Comparison of ENCODE assay signal across 16 cellular contexts in genomic region chr12:25716842-25717241, GRCh38.
DNase-seq lines count a peak whose midpoint lies in the region; ATAC-seq and TF ChIP-seq lines count a peak whose summit lies in the region.
"Had no signal": no experiment of that assay in that cellular context is flagged by ENCODE, and none has a peak within 500 bp of the region (broad histone marks: within the 10 kb centered on the region; RNA-seq: fewer than 3 reads in every experiment).

No MANE protein-coding gene starts in this region.

- no peak overlapping the region for H3K56ac ChIP-seq in IMR-90 (ENCODE audit: extremely low read depth, insufficient read depth, low read length)

- H3K9me3 ChIP-seq in IMR-90 (ENCODE audit: control insufficient read depth, insufficient read depth, low read length) = no peaks in the 10 kb centered on the region

- H3K79me1 ChIP-seq in IMR-90 (ENCODE audit: low read depth in 1 of 2, low read length in 2 of 2) = no peaks in the 10 kb centered on the region

- H2AFZ ChIP-seq in IMR-90 (replicated peaks; ENCODE audit: low read length, poor library complexity) = no peak overlapping the region
- H2AFZ ChIP-seq: PC-9 had no signal

- no peaks in the 10 kb centered on the region for H3K27me3 ChIP-seq in IMR-90 (ENCODE audit: control insufficient read depth, insufficient read depth, low read length)

- H3K27ac ChIP-seq in IMR-90 (ENCODE audit: insufficient read depth, low read length) = no peak overlapping the region
- H3K27ac ChIP-seq: PC-9 had no signal

- no peak for TF ChIP-seq POLR2A in IMR-90 (IDR thresholded peaks at IDR 0.05; ENCODE audit: low read depth, low read length)

- no peak for ATAC-seq in IMR-90 (ENCODE audit: low read depth)

- no peaks in the 10 kb centered on the region for H4K20me1 ChIP-seq in IMR-90 (ENCODE audit: insufficient read depth, low read length)

- in situ Hi-C loops in IMR-90 (cut with MboI; ENCODE audit: low sequenced_read_pairs) = no loop called here

- peak; percentile 50 for DNase-seq in AG08395 (ENCODE audit: low spot score)
- peak; percentile 5 for DNase-seq in Daoy (ENCODE audit: low read depth)
- DNase-seq in IMR-90 = no peak
- peak; percentile 2 for DNase-seq in epithelial cell of esophagus (ENCODE audit: low read depth)
- DNase-seq in NCI-H446 treated with DMSO at 0.1 percent for 48 hours (lab: John Stamatoyannopoulos, UW) = no peak
- DNase-seq in activated effector memory CD4-positive, alpha-beta T cell treated with Interleukin-2 at 50 U/mL for 16 hours = no peak
- no peak for DNase-seq in endothelial cell (ENCODE audit: low spot score)
- DNase-seq in hypothalamus (lab: John Stamatoyannopoulos, UW) = no peak
- DNase-seq: COR-L47, HFFc6, Kasumi-1, NCI-H187, NCI-H2171, NCI-H82, PC-9 had no signal

- no peaks in the 10 kb centered on the region for H3K9me3 Mint-ChIP-seq in endothelial cell (ENCODE audit: unreplicated experiment)
- H3K9me3 Mint-ChIP-seq: HFFc6 had no signal

- H3K4me2 ChIP-seq in IMR-90 (ENCODE audit: low read depth, low read length) = no peak overlapping the region
- H3K4me2 ChIP-seq: PC-9 had no signal

- dilution Hi-C loops in IMR-90 (cut with HindIII; ENCODE audit: low sequenced_read_pairs, unreplicated experiment) = no loop called here

- peak overlapping the region; percentile 49; the same call in 1 of the 2 replicates for H3K18ac ChIP-seq in IMR-90 (ENCODE audit: low read depth, low read length)

- no peak overlapping the region for H4K5ac ChIP-seq in IMR-90 (ENCODE audit: low read depth, low read length)

- no peak overlapping the region; the same call in 1 of the 2 replicates for H2BK20ac ChIP-seq in IMR-90 (ENCODE audit: low read depth, low read length)

- no TSS peak for BruUV-seq in IMR-90 (replicated peaks; lab: Mats Ljungman, UMichigan)

- no peaks in the 10 kb centered on the region for H3K36me3 Mint-ChIP-seq in endothelial cell (ENCODE audit: low read depth, unreplicated experiment)
- H3K36me3 Mint-ChIP-seq: CD14-positive monocyte had no signal

- POLR2A ChIA-PET in IMR-90 (lab: Charles Lee; ENCODE audit: unreplicated experiment) = no interaction called here

- no peak overlapping the region for H3K4me3 Mint-ChIP-seq in endothelial cell (ENCODE audit: unreplicated experiment)
- H3K4me3 Mint-ChIP-seq: CD14-positive monocyte, HFFc6 had no signal

- H2BK120ac ChIP-seq in IMR-90 (ENCODE audit: low read depth, low read length) = no peak overlapping the region

- H4K8ac ChIP-seq in IMR-90 (ENCODE audit: low read depth in 2 of 2, low read length in 2 of 2) = no peak overlapping the region

- CTCF ChIA-PET in IMR-90 (lab: Yijun Ruan, JAX) = no interaction called here

- intact Hi-C loops in IMR-90 (cut with micrococcal nuclease) = no loop called here

- no peak overlapping the region for H3K14ac ChIP-seq in IMR-90 (replicated peaks; ENCODE audit: low read depth, low read length)

- H3K4me1 Mint-ChIP-seq in endothelial cell (ENCODE audit: unreplicated experiment) = peaks cover 3% of the 10 kb centered on the region
- H3K4me1 Mint-ChIP-seq: CD14-positive monocyte had no signal

- H3K23ac ChIP-seq in IMR-90 (ENCODE audit: low read depth, low read length) = no peak overlapping the region

- no peak overlapping the region for H3K4ac ChIP-seq in IMR-90 (ENCODE audit: low read depth, low read length)

- H3K4me1 ChIP-seq in IMR-90 (ENCODE audit: control insufficient read depth, insufficient read depth, low read length) = peaks cover 7% of the 10 kb centered on the region

- H3K9ac ChIP-seq in IMR-90 (ENCODE audit: low read depth, low read length) = no peak overlapping the region

- H3K9me1 ChIP-seq in IMR-90 (ENCODE audit: insufficient read depth, low read length) = no peaks in the 10 kb centered on the region

- H2AK9ac ChIP-seq in IMR-90 (replicated peaks; ENCODE audit: low read depth, low read length, poor library complexity) = no peak overlapping the region

- no peak for TF ChIP-seq CTCF in IMR-90 (conservative IDR thresholded peaks at IDR 0.05; ENCODE audit: low read depth, low read length)
- TF ChIP-seq CTCF in epithelial cell of esophagus (IDR thresholded peaks at IDR 0.05; ENCODE audit: insufficient read depth, low read depth, low read length, missing control alignments) = no peak
- no peak for TF ChIP-seq CTCF in endothelial cell (IDR thresholded peaks at IDR 0.05; ENCODE audit: unreplicated experiment)

- no peak overlapping the region for H4K91ac ChIP-seq in IMR-90 (ENCODE audit: insufficient read depth, low read depth, low read length)

- H2BK15ac ChIP-seq in IMR-90 (ENCODE audit: low read depth, low read length) = no peak overlapping the region

- peaks cover 2% of the 10 kb centered on the region for H3K27me3 Mint-ChIP-seq in endothelial cell (ENCODE audit: unreplicated experiment)

- no peak overlapping the region for H3K27ac Mint-ChIP-seq in endothelial cell (ENCODE audit: unreplicated experiment)
- H3K27ac Mint-ChIP-seq: CD14-positive monocyte, HFFc6 had no signal

- H3K4me3 ChIP-seq in IMR-90 (ENCODE audit: insufficient read depth, low read depth, low read length) (no peak overlapping the region), epithelial cell of esophagus (ENCODE audit: low read length) (no peak overlapping the region)
- H3K4me3 ChIP-seq: PC-9 had no signal

- no peak overlapping the region for H2AK5ac ChIP-seq in IMR-90 (ENCODE audit: low read depth, low read length)

- TF ChIP-seq RAD21 in IMR-90 (IDR thresholded peaks at IDR 0.05; ENCODE audit: low read length) = no peak

- no peak overlapping the region for H2BK5ac ChIP-seq in IMR-90 (ENCODE audit: low read depth, low read length, poor library complexity, severe bottlenecking)

- no peaks in the 10 kb centered on the region for H3K36me3 ChIP-seq in IMR-90 (ENCODE audit: control insufficient read depth, insufficient read depth, low read length)

TF ChIP-seq in IMR-90, 13 proteins besides CTCF, POLR2A, EP300 and RAD21:
- TF ChIP-seq SMC3 (IDR thresholded peaks at IDR 0.05; ENCODE audit: low read depth, low read length) = no peak
- TF ChIP-seq MAFK (IDR thresholded peaks at IDR 0.05; ENCODE audit: low read depth, low read length) = no peak
- TF ChIP-seq RFX5 (IDR thresholded peaks at IDR 0.05; ENCODE audit: low read depth, low read length) = no peak
- TF ChIP-seq MXI1 (IDR thresholded peaks at IDR 0.05; ENCODE audit: borderline replicate concordance, low read depth, low read length) = no peak
- no peak for TF ChIP-seq ELK1 (IDR thresholded peaks at IDR 0.05; ENCODE audit: borderline replicate concordance, low read depth, low read length)
- no peak for TF ChIP-seq BHLHE40 (IDR thresholded peaks at IDR 0.05; ENCODE audit: low read depth, low read length)
- no peak for TF ChIP-seq CEBPB (IDR thresholded peaks at IDR 0.05; ENCODE audit: low read depth, low read length)
- TF ChIP-seq NFE2L2 (IDR thresholded peaks at IDR 0.05; ENCODE audit: low read depth, low read length) = no peak
- no peak for TF ChIP-seq RCOR1 (IDR thresholded peaks at IDR 0.05; ENCODE audit: insufficient replicate concordance, low read length)
- no peak for TF ChIP-seq MAZ (IDR thresholded peaks at IDR 0.05; ENCODE audit: borderline replicate concordance, low read depth, low read length)
TF ChIP-seq in IMR-90: peak in this region for 0.

Comparison
In these comparisons a context has a peak if more than half of its experiments do, and no peak if none do; other contexts are left out.
1. DNase-seq: peak in AG08395 (single experiment), Daoy (single experiment) and epithelial cell of esophagus (single experiment); none in IMR-90 (single experiment), NCI-H446 treated with DMSO at 0.1 percent for 48 hours (single experiment), activated effector memory CD4-positive, alpha-beta T cell treated with Interleukin-2 at 50 U/mL for 16 hours (single experiment), endothelial cell (single experiment) and hypothalamus (0 of 51).